24 cellular contexts compared by ENCODE assay signal in genomic region chr11:69262918-69263735, GRCh38. TPM values are rescaled to one million over a fixed set of nuclear protein-coding genes. Genes with fewer than 3 reads are reported as not detected.
DNase-seq lines count a peak whose midpoint lies in the region; ATAC-seq and TF ChIP-seq lines count a peak whose summit lies in the region.
"Had no signal": no experiment of that assay in that cellular context is flagged by ENCODE, and none has a peak within 500 bp of the region (broad histone marks: within the 10 kb centered on the region; RNA-seq: fewer than 3 reads in every experiment).

No MANE protein-coding gene starts in this region.

- H3K36me3 Mint-ChIP-seq in activated T-cell treated with anti-CD3 and anti-CD28 coated beads, Interleukin-2, amount 50 U/mL, for 72 hours (ENCODE audit: insufficient read depth in 2 of 2): peaks cover 0 to 2% of the 10 kb centered on the region in 2 donors
- H3K36me3 Mint-ChIP-seq in Calu3 (ENCODE audit: insufficient read depth, unreplicated experiment) (peaks cover 6% of the 10 kb centered on the region), progenitor cell of endocrine pancreas (ENCODE audit: insufficient read depth) (no peaks in the 10 kb centered on the region)
- H3K36me3 Mint-ChIP-seq: CD14-positive monocyte had no signal

- H3K9me3 ChIP-seq in gastroesophageal sphincter: peaks cover 0 to 9% (median 0%) of the 10 kb centered on the region in 3 donors
- H3K9me3 ChIP-seq in spleen: peaks cover 0 to 10% (median 0%) of the 10 kb centered on the region in 8 donors
- H3K9me3 ChIP-seq: BE2C, HAP-1 had no signal

- H3K4me3 ChIP-seq in gastroesophageal sphincter (no peak overlapping the region), spleen (no peak overlapping the region)
- H3K4me3 ChIP-seq: HAP-1 had no signal

- CTCF ChIA-PET in Calu3 (lab: Charles Lee): no interaction called here

- intact Hi-C loops in Calu3 (cut with micrococcal nuclease; ENCODE audit: unreplicated experiment): no loop called here
- intact Hi-C loops in spleen (cut with DNase I; ENCODE audit: low total_unique reads): no loop called here

- H3K27ac ChIP-seq in gastroesophageal sphincter: no peak overlapping the region
- H3K27ac ChIP-seq in spleen: no peak overlapping the region

- no peak for TF ChIP-seq EP300 in gastroesophageal sphincter (IDR thresholded peaks at IDR 0.05)

- TF ChIP-seq POLR2A in gastroesophageal sphincter (IDR thresholded peaks at IDR 0.05): no peak
- TF ChIP-seq POLR2A in spleen (IDR thresholded peaks at IDR 0.05): no peak

- H3K36me3 ChIP-seq in gastroesophageal sphincter (no peaks in the 10 kb centered on the region), spleen (no peaks in the 10 kb centered on the region)
- H3K36me3 ChIP-seq: BE2C, HAP-1 had no signal

- DNase-seq in activated T-cell treated with anti-CD3 and anti-CD28 coated beads, Interleukin-2, amount 50 U/mL, for 72 hours: no peak
- DNase-seq in activated T-cell treated with anti-CD3 and anti-CD28 coated beads for 4 hours: no peak
- no peak for DNase-seq in Calu3
- DNase-seq in progenitor cell of endocrine pancreas (ENCODE audit: low spot score, unreplicated experiment): no peak
- no peak for DNase-seq in globus pallidus (ENCODE audit: low spot score)
- DNase-seq in spleen: no peak
- DNase-seq: 8988T; ACHN; BE2C; CD8-positive, alpha-beta memory T cell; DMS79 treated with DMSO at 0.1 percent for 48 hours; GF-D8; GOT3; Karpas-422; NCI-H1092; NCI-H1417 treated with DMSO at 0.1 percent for 48 hours; NCI-H1694 treated with DMSO at 0.1 percent for 48 hours; NCI-H2171 treated with DMSO at 0.1 percent for 48 hours; NCI-H524 treated with DMSO at 0.1 percent for 48 hours; NCI-H774 had no signal

- H3K4me1 Mint-ChIP-seq in activated T-cell treated with anti-CD3 and anti-CD28 coated beads, Interleukin-2, amount 50 U/mL, for 72 hours (ENCODE audit: low read depth): peaks cover 4% of the 10 kb centered on the region
- H3K4me1 Mint-ChIP-seq in Calu3 (ENCODE audit: low read depth, unreplicated experiment) (peaks cover 12% of the 10 kb centered on the region), progenitor cell of endocrine pancreas (ENCODE audit: low read depth) (peaks cover 4% of the 10 kb centered on the region)
- H3K4me1 Mint-ChIP-seq: CD14-positive monocyte; CD8-positive, alpha-beta memory T cell had no signal

- H3K4me1 ChIP-seq in gastroesophageal sphincter: peaks cover 0 to 8% (median 0%) of the 10 kb centered on the region in 3 donors
- H3K4me1 ChIP-seq in spleen: peaks cover 0 to 13% (median 3%) of the 10 kb centered on the region in 6 donors
- H3K4me1 ChIP-seq: HAP-1 had no signal

- ATAC-seq in activated T-cell treated with anti-CD3 and anti-CD28 coated beads, Interleukin-2, amount 50 U/mL, for 72 hours (replicated peaks in 1 of 2): no peak
- peak; percentile 45 for ATAC-seq in esophagus mucosa
- ATAC-seq in gastroesophageal sphincter: no peak

- H3K4me3 Mint-ChIP-seq in activated T-cell treated with anti-CD3 and anti-CD28 coated beads, Interleukin-2, amount 50 U/mL, for 72 hours: no peak overlapping the region
- H3K4me3 Mint-ChIP-seq in Calu3 (ENCODE audit: low read depth, unreplicated experiment) (no peak overlapping the region), progenitor cell of endocrine pancreas (ENCODE audit: low read depth) (no peak overlapping the region)
- H3K4me3 Mint-ChIP-seq: CD14-positive monocyte; CD8-positive, alpha-beta memory T cell had no signal

- H3K9me3 Mint-ChIP-seq in activated T-cell treated with anti-CD3 and anti-CD28 coated beads, Interleukin-2, amount 50 U/mL, for 72 hours: peaks cover 5 to 9% of the 10 kb centered on the region in 2 donors
- H3K9me3 Mint-ChIP-seq in Calu3 (ENCODE audit: low read depth, unreplicated experiment): peaks cover 6% of the 10 kb centered on the region
- peaks cover 4% of the 10 kb centered on the region for H3K9me3 Mint-ChIP-seq in progenitor cell of endocrine pancreas (ENCODE audit: low read depth)

- no TSS peak for BruUV-seq in Calu3 (replicated peaks; lab: Mats Ljungman, UMichigan)

- H3K27ac Mint-ChIP-seq in activated T-cell treated with anti-CD3 and anti-CD28 coated beads, Interleukin-2, amount 50 U/mL, for 72 hours: peak overlapping the region; percentile 5
- H3K27ac Mint-ChIP-seq in Calu3 (ENCODE audit: unreplicated experiment) (peak overlapping the region; percentile 11), progenitor cell of endocrine pancreas (peak overlapping the region; percentile 84)

- TF ChIP-seq CTCF in Calu3 (IDR thresholded peaks at IDR 0.05; ENCODE audit: unreplicated experiment): no peak
- TF ChIP-seq CTCF in progenitor cell of endocrine pancreas (IDR thresholded peaks at IDR 0.05; ENCODE audit: unreplicated experiment): no peak
- TF ChIP-seq CTCF in gastroesophageal sphincter (IDR thresholded peaks at IDR 0.05): no peak
- no peak for TF ChIP-seq CTCF in spleen (IDR thresholded peaks at IDR 0.05 in 8 of 11, conservative IDR thresholded peaks at IDR 0.05 in 3 of 11)

- WGBS in gastroesophageal sphincter (ENCODE audit: low coverage in 1 of 2), 2 donors: 69 to 81% methylated on average over 6 to 7 of the region's 8 CpGs
- 67 to 83% (median 76%) methylated on average over 7 of the region's 8 CpGs for WGBS in spleen, 5 donors

- peaks cover 16% of the 10 kb centered on the region for H3K27me3 ChIP-seq in gastroesophageal sphincter
- no peaks in the 10 kb centered on the region for H3K27me3 ChIP-seq in spleen (replicated peaks in 1 of 7)
- H3K27me3 ChIP-seq: BE2C had no signal

- H3K27me3 Mint-ChIP-seq in activated T-cell treated with anti-CD3 and anti-CD28 coated beads, Interleukin-2, amount 50 U/mL, for 72 hours (ENCODE audit: low read depth): peaks cover 13% of the 10 kb centered on the region
- no peaks in the 10 kb centered on the region for H3K27me3 Mint-ChIP-seq in Calu3 (ENCODE audit: unreplicated experiment)
- H3K27me3 Mint-ChIP-seq in progenitor cell of endocrine pancreas: peaks cover 10% of the 10 kb centered on the region

RNA-seq across cellular contexts. Expression of gene MYEOV, which starts 30.8 kb away (rescaled TPM):
- total RNA-seq in activated T-cell treated with anti-CD3 and anti-CD28 coated beads, Interleukin-2, amount 50 U/mL, for 72 hours: under 1 TPM; 0.42 to 0.67 TPM
- 79.9 and 98.4 TPM in 2 replicates for total RNA-seq in Calu3 (2022)
- 4.7 TPM for total RNA-seq in esophagus mucosa
- 0.14 TPM in 1 of 2 replicates, not detected in the other for total RNA-seq in progenitor cell of endocrine pancreas
- not detected for total RNA-seq in gastroesophageal sphincter
- 1 to 10 TPM in 2 of 7 donors, under 1 TPM in 3, not detected in 2; 0.36 to 1.4 (median 0.52) TPM for total RNA-seq in spleen
- under 1 TPM; 0.06 to 0.43 (median 0.12) TPM for polyA plus RNA-seq in spleen
- polyA plus RNA-seq: CD14-positive monocyte; CD8-positive, alpha-beta memory T cell had no signal

Comparison
In these comparisons a context has a peak if more than half of its experiments do, and no peak if none do; other contexts are left out.
1. H3K27ac Mint-ChIP-seq: peak in every context shown above with its lines; median percentile 84 in progenitor cell of endocrine pancreas; 11 in Calu3; 5 in activated T-cell treated with anti-CD3 and anti-CD28 coated beads, Interleukin-2, amount 50 U/mL, for 72 hours.
2. RNA of gene MYEOV, which starts 30.8 kb away (total RNA-seq): 79.9 to 98.4 TPM in Calu3; 4.7 TPM in esophagus mucosa (single experiment), 0.42 to 0.67 TPM in activated T-cell treated with anti-CD3 and anti-CD28 coated beads, Interleukin-2, amount 50 U/mL, for 72 hours, 0.36 to 1.4 TPM in spleen, 0.14 TPM in progenitor cell of endocrine pancreas and not detected in gastroesophageal sphincter; every median in the first group is over 10 times any median in the second.